Comparison of ENCODE assay signal across 1 cellular context in genomic region chr18:63399300-63399699, GRCh38.
TF ChIP-seq lines count a peak whose summit lies in the region.

No MANE protein-coding gene starts in this region.

TF ChIP-seq in HepG2, 621 proteins besides CTCF, POLR2A, EP300 and RAD21 (continued from another document):
- TF ChIP-seq ATF7 (IDR thresholded peaks at IDR 0.05) (0 out of 2 replicates have a peak, but pooled peaks have one; percentile 6), ATF7 (CRISPR knock-in tag; IDR thresholded peaks at IDR 0.05) (no peak), NAIF1 (CRISPR knock-in tag; IDR thresholded peaks at IDR 0.05; ENCODE audit: borderline replicate concordance) (no peak), NFE2L2 (IDR thresholded peaks at IDR 0.05; ENCODE audit: low read length) (no peak), CHD2 (IDR thresholded peaks at IDR 0.05; ENCODE audit: low read depth, low read length) (no peak)
